Comparison of ENCODE assay signal across 22 cellular contexts in the genomic region with DNA sequence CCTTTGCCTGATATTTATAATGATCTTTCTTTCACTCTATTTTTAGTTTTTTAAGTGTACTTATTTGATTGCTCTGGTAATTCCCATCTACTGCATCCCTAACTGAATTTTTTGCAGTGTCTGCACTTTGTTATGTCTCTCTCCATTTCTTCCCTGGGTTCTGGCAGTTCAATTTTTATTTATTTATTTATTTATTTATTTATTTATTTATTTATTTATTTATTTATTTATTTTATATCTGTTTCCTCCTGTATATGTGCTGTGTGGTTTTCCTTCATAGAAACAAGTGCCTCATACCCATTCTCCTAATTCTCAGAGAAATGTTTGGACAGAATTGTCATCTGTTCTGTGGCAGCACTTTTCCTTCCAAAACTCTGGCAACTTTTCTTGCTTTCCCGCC.
"Had no signal": no experiment of that assay in that cellular context is flagged by ENCODE, and none has a peak within 500 bp of the region (broad histone marks: within the 10 kb centered on the region; RNA-seq: fewer than 3 reads in every experiment).

No MANE protein-coding gene starts in this region.

- H3K9me3 ChIP-seq: SK-N-SH had no signal

- H3K4me1 Mint-ChIP-seq: T-cell had no signal

- H3K27ac ChIP-seq: RWPE1 had no signal

- H3K4me3 Mint-ChIP-seq: T-cell had no signal

- ATAC-seq: Panc1, PC-3, T-cell had no signal

- H3K4me2 ChIP-seq: SK-N-SH had no signal

- H3K27ac Mint-ChIP-seq: T-cell had no signal

- H3K9ac ChIP-seq: SK-N-SH had no signal

- H3K36me3 Mint-ChIP-seq: T-cell had no signal

- H3K27me3 Mint-ChIP-seq: T-cell had no signal

- DNase-seq: Karpas-422, KG1, MM.1S, NCI-H1092 treated with DMSO at 0.1 percent for 48 hours, NCI-H1436, NCI-H187, NCI-H2029, NCI-H2081 treated with DMSO at 0.1 percent for 48 hours, NCI-H2171, NCI-H226, NCI-H446, NCI-H510A, NCI-H524 treated with DMSO at 0.1 percent for 48 hours, NCI-H69, NCI-H774, PC-3, SHP77, SK-N-SH, SW 1271, T-cell had no signal
